In genomic region chr2:241868661-241869081, GRCh38 we compare ENCODE assay signal across 18 cellular contexts. TPM values are rescaled to one million over a fixed set of nuclear protein-coding genes. Genes with fewer than 3 reads are reported as not detected.
A peak's percentile ranks its signal among the peaks of the same experiment; 100 is the strongest.
DNase-seq lines count a peak whose midpoint lies in the region; ATAC-seq, FAIRE-seq and TF ChIP-seq lines count a peak whose summit lies in the region.
"Had no signal": no experiment of that assay in that cellular context is flagged by ENCODE, and none has a peak within 500 bp of the region (broad histone marks: within the 10 kb centered on the region; RNA-seq: fewer than 3 reads in every experiment).

No MANE protein-coding gene starts in this region.

- POLR2A ChIA-PET in IMR-90 (lab: Charles Lee; ENCODE audit: unreplicated experiment): no interaction called here

- DNase-seq in NCI-H82 (lab: John Stamatoyannopoulos, UW) (peak; percentile 27), NCI-H82 treated with DMSO at 0.1 percent for 48 hours (lab: John Stamatoyannopoulos, UW; ENCODE audit: unreplicated experiment) (no peak), IMR-90 (no peak), SK-N-DZ (ENCODE audit: low spot score) (peak; percentile 42), keratinocyte (ENCODE audit: low read depth, low spot score) (no peak), NCI-H1048 (lab: John Stamatoyannopoulos, UW) (no peak)
- DNase-seq: cerebellar nuclear complex, KBM-7, left cardiac atrium, T-helper 9 cell had no signal

- no peaks in the 10 kb centered on the region for H3K79me1 ChIP-seq in IMR-90 (ENCODE audit: low read depth in 1 of 2, low read length in 2 of 2)

- TF ChIP-seq CTCF in IMR-90 (conservative IDR thresholded peaks at IDR 0.05; ENCODE audit: low read depth, low read length) (no peak), keratinocyte (optimal IDR thresholded peaks at IDR 0.05 in 1 of 3, IDR thresholded peaks at IDR 0.05 in 1 of 3, conservative IDR thresholded peaks at IDR 0.05 in 1 of 3; ENCODE audit: extremely low read depth in 1 of 3, insufficient read depth in 2 of 3, low read length in 3 of 3) (no peak)

- no peak overlapping the region for H2BK20ac ChIP-seq in IMR-90 (ENCODE audit: low read depth, low read length)

- no peaks in the 10 kb centered on the region for H3K79me2 ChIP-seq in keratinocyte (ENCODE audit: control insufficient read depth, insufficient read depth, low read length)

- H4K20me1 ChIP-seq in IMR-90 (ENCODE audit: insufficient read depth, low read length): peaks cover 5% of the 10 kb centered on the region
- peaks cover 4% of the 10 kb centered on the region for H4K20me1 ChIP-seq in keratinocyte (ENCODE audit: control insufficient read depth, extremely low read depth, insufficient read depth, low read length)

- ATAC-seq in IMR-90 (ENCODE audit: low read depth): no peak
- no peak for ATAC-seq in GM19035 (IDR thresholded peaks at IDR 0.05; ENCODE audit: unreplicated experiment)
- no peak for ATAC-seq in HG02798 (IDR thresholded peaks at IDR 0.05; ENCODE audit: poor library complexity, unreplicated experiment)
- ATAC-seq: heart right ventricle had no signal

- intact Hi-C loops in IMR-90 (cut with micrococcal nuclease): no loop called here

- no peak overlapping the region for H3K14ac ChIP-seq in IMR-90 (replicated peaks; ENCODE audit: low read depth, low read length)

- peak overlapping the region; percentile 70 for H2AFZ ChIP-seq in IMR-90 (replicated peaks; ENCODE audit: low read length, poor library complexity)
- H2AFZ ChIP-seq in keratinocyte (ENCODE audit: control insufficient read depth, low read length): no peak overlapping the region

- H3K9ac ChIP-seq in IMR-90 (ENCODE audit: low read depth, low read length) (no peak overlapping the region), keratinocyte (ENCODE audit: control insufficient read depth, extremely low read depth, insufficient read depth, low read length) (no peak overlapping the region)

- no TSS peak for BruUV-seq in IMR-90 (replicated peaks; lab: Mats Ljungman, UMichigan)

- H2BK15ac ChIP-seq in IMR-90 (ENCODE audit: low read depth, low read length): no peak overlapping the region

- TF ChIP-seq POLR2A in IMR-90 (IDR thresholded peaks at IDR 0.05; ENCODE audit: low read depth, low read length): no peak

- H3K36me3 ChIP-seq in IMR-90 (ENCODE audit: control insufficient read depth, insufficient read depth, low read length) (no peaks in the 10 kb centered on the region), keratinocyte (ENCODE audit: control insufficient read depth in 2 of 2, extremely low read depth in 1 of 2, insufficient read depth in 2 of 2, low read length in 2 of 2) (no peaks in the 10 kb centered on the region)
- H3K36me3 ChIP-seq: heart right ventricle had no signal

- no peak overlapping the region for H2BK5ac ChIP-seq in IMR-90 (ENCODE audit: low read depth, low read length, poor library complexity, severe bottlenecking)

- H3K4me3 ChIP-seq in IMR-90 (ENCODE audit: insufficient read depth, low read depth, low read length) (no peak overlapping the region), keratinocyte (ENCODE audit: control insufficient read depth in 2 of 3, extremely low read depth in 1 of 3, insufficient read depth in 2 of 3, low read depth in 1 of 3, low read length in 3 of 3) (no peak overlapping the region)
- H3K4me3 ChIP-seq: heart right ventricle had no signal

- dilution Hi-C loops in IMR-90 (cut with HindIII; ENCODE audit: low sequenced_read_pairs, unreplicated experiment): no loop called here
- dilution Hi-C loops in keratinocyte (cut with MboI; ENCODE audit: extremely low pct_ligation_motif_present, low sequenced_read_pairs): no loop called here

- H3K4me2 ChIP-seq in IMR-90 (ENCODE audit: low read depth, low read length) (no peak overlapping the region), keratinocyte (ENCODE audit: control insufficient read depth, extremely low read depth, insufficient read depth, low read depth, low read length) (peak overlapping the region; percentile 10)

- H4K5ac ChIP-seq in IMR-90 (ENCODE audit: low read depth, low read length): no peak overlapping the region

- H4K91ac ChIP-seq in IMR-90 (ENCODE audit: insufficient read depth, low read depth, low read length): no peak overlapping the region

- FAIRE-seq in keratinocyte (lab: Jason Lieb, UNC): no peak
- FAIRE-seq: GM19239 had no signal

- TF ChIP-seq RAD21 in IMR-90 (IDR thresholded peaks at IDR 0.05; ENCODE audit: low read length): no peak

- no peak overlapping the region for H3K27ac ChIP-seq in IMR-90 (ENCODE audit: insufficient read depth, low read length)
- H3K27ac ChIP-seq in keratinocyte (ENCODE audit: control insufficient read depth, insufficient read depth, low read length): no peak overlapping the region

- no peak overlapping the region for H2BK120ac ChIP-seq in IMR-90 (ENCODE audit: low read depth, low read length)

- no peak overlapping the region for H3K4ac ChIP-seq in IMR-90 (ENCODE audit: low read depth, low read length)

- in situ Hi-C loops in IMR-90 (cut with MboI; ENCODE audit: low sequenced_read_pairs): no loop called here

- no peak overlapping the region for H2AK5ac ChIP-seq in IMR-90 (ENCODE audit: low read depth, low read length)

- no peak overlapping the region for H3K23ac ChIP-seq in IMR-90 (ENCODE audit: low read depth, low read length)

- CTCF ChIA-PET in IMR-90 (lab: Yijun Ruan, JAX): interaction anchor here (0.9 kb wide), 1 partner anchor 9 kb away, joined by 4 read pairs; no protein-coding TSS in a partner anchor

- H3K4me1 ChIP-seq in IMR-90 (ENCODE audit: control insufficient read depth, insufficient read depth, low read length): no peaks in the 10 kb centered on the region; the same call in 1 of the 2 replicates
- H3K4me1 ChIP-seq in keratinocyte (ENCODE audit: control insufficient read depth, extremely low read depth, insufficient read depth, low read length): no peaks in the 10 kb centered on the region

- 5% methylated on average over 6 of the region's 15 CpGs; no CpG with 5 or more reads in 1 of the 2 experiments for WGBS in IMR-90 (ENCODE audit: extremely low coverage in 2 of 2, insufficient read length in 1 of 2), 2 experiments

- no peak overlapping the region for H3K18ac ChIP-seq in IMR-90 (ENCODE audit: low read depth, low read length)

- no peak overlapping the region for H2AK9ac ChIP-seq in IMR-90 (replicated peaks; ENCODE audit: low read depth, low read length, poor library complexity)

- H3K9me1 ChIP-seq in IMR-90 (ENCODE audit: insufficient read depth, low read length) (peaks cover 19% of the 10 kb centered on the region), keratinocyte (ENCODE audit: control insufficient read depth, extremely low read depth, insufficient read depth, low read length) (no peaks in the 10 kb centered on the region)

- H3K27me3 ChIP-seq in IMR-90 (ENCODE audit: control insufficient read depth, insufficient read depth, low read length) (peaks cover 45% of the 10 kb centered on the region), keratinocyte (ENCODE audit: control insufficient read depth, extremely low read depth, insufficient read depth, low read length) (peaks cover 60% of the 10 kb centered on the region)

- H3K9me3 ChIP-seq in IMR-90 (ENCODE audit: control insufficient read depth, insufficient read depth, low read length) (no peaks in the 10 kb centered on the region), keratinocyte (ENCODE audit: control insufficient read depth, low read depth, low read length) (no peaks in the 10 kb centered on the region)
- H3K9me3 ChIP-seq: heart right ventricle had no signal

- no peak overlapping the region for H4K8ac ChIP-seq in IMR-90 (ENCODE audit: low read depth in 2 of 2, low read length in 2 of 2)

- no peak overlapping the region for H3K56ac ChIP-seq in IMR-90 (ENCODE audit: extremely low read depth, insufficient read depth, low read length)

RNA-seq across cellular contexts. Expression of gene RTP5, which starts 0.9 kb away (rescaled TPM):
- not detected in 2 replicates for total RNA-seq in IMR-90 (2012; rRNA removed)
- polyA plus RNA-seq in IMR-90 (2012; rRNA removed) (not detected in 2 replicates), keratinocyte (not detected in 3 replicates)
- polyA plus RNA-seq in IMR-90 (2012; cell fraction: cytosol; rRNA removed): not detected in 2 replicates
- not detected in 2 replicates for polyA plus RNA-seq in IMR-90 (2012; cell fraction: nucleus; rRNA removed; ENCODE audit: low replicate concordance)
- 8.1 and 9.9 TPM in 2 replicates for polyA plus RNA-seq in SK-N-DZ (2014; cell fraction: cytosol; rRNA removed)
- 55.7 and 73.8 TPM in 2 replicates for polyA plus RNA-seq in SK-N-DZ (2014; cell fraction: nucleus; rRNA removed)
- polyA plus RNA-seq in keratinocyte (2011; ENCODE audit: low read depth): not detected
- polyA plus RNA-seq in keratinocyte (2011; cell fraction: cytosol; rRNA removed): not detected in 2 replicates
- polyA plus RNA-seq in keratinocyte (2011; cell fraction: nucleus; rRNA removed): not detected in 2 replicates
- polyA plus RNA-seq in keratinocyte (2012; ENCODE audit: low replicate concordance): not detected in 2 replicates
- polyA minus RNA-seq in keratinocyte: not detected in 3 replicates
- polyA minus RNA-seq in keratinocyte (2011; cell fraction: cytosol; rRNA and poly(A)+ RNA removed): not detected
- not detected in 2 replicates for polyA minus RNA-seq in keratinocyte (2011; cell fraction: nucleus; rRNA and poly(A)+ RNA removed)
- total RNA-seq: Daoy, epithelial cell of proximal tubule, heart right ventricle, RPMI7951 had no signal
- polyA plus RNA-seq: AG04450 had no signal

RNA-seq across cellular contexts. Expression of gene PDCD1, which starts 10.0 kb away (rescaled TPM):
- not detected in 2 replicates for total RNA-seq in IMR-90 (2012; rRNA removed)
- polyA plus RNA-seq in IMR-90 (2012; rRNA removed): not detected in 2 replicates
- polyA plus RNA-seq in IMR-90 (2012; cell fraction: cytosol; rRNA removed): not detected in 2 replicates
- not detected in 2 replicates for polyA plus RNA-seq in IMR-90 (2012; cell fraction: nucleus; rRNA removed; ENCODE audit: low replicate concordance)
- 1.4 and 1.5 TPM in 2 replicates for polyA plus RNA-seq in SK-N-DZ (2014; cell fraction: cytosol; rRNA removed)
- polyA plus RNA-seq in SK-N-DZ (2014; cell fraction: nucleus; rRNA removed): 0.53 and 2.6 TPM in 2 replicates
- not detected in 3 replicates for polyA plus RNA-seq in keratinocyte
- not detected for polyA plus RNA-seq in keratinocyte (2011; ENCODE audit: low read depth)
- polyA plus RNA-seq in keratinocyte (2011; cell fraction: cytosol; rRNA removed): not detected in 2 replicates
- polyA plus RNA-seq in keratinocyte (2011; cell fraction: nucleus; rRNA removed): not detected in 2 replicates
- polyA plus RNA-seq in keratinocyte (2012; ENCODE audit: low replicate concordance): not detected in 2 replicates
- polyA minus RNA-seq in keratinocyte: not detected in 3 replicates
- polyA minus RNA-seq in keratinocyte (2011; cell fraction: cytosol; rRNA and poly(A)+ RNA removed): not detected
- not detected in 2 replicates for polyA minus RNA-seq in keratinocyte (2011; cell fraction: nucleus; rRNA and poly(A)+ RNA removed)
- total RNA-seq: Daoy, RPMI7951 had no signal
- polyA plus RNA-seq: AG04450 had no signal

RNA-seq across cellular contexts. Expression of gene NEU4, which starts 59.7 kb away (rescaled TPM):
- total RNA-seq in IMR-90 (2012; rRNA removed): not detected in 2 replicates
- polyA plus RNA-seq in IMR-90 (2012; rRNA removed) (not detected in 2 replicates), keratinocyte (not detected in 3 replicates)
- polyA plus RNA-seq in IMR-90 (2012; cell fraction: cytosol; rRNA removed): not detected in 2 replicates
- 0.07 TPM in 2 replicates for polyA plus RNA-seq in IMR-90 (2012; cell fraction: nucleus; rRNA removed; ENCODE audit: low replicate concordance)
- 63.5 and 81.6 TPM in 2 replicates for polyA plus RNA-seq in SK-N-DZ (2014; cell fraction: cytosol; rRNA removed)
- 78.8 and 121 TPM in 2 replicates for polyA plus RNA-seq in SK-N-DZ (2014; cell fraction: nucleus; rRNA removed)
- polyA plus RNA-seq in keratinocyte (2011; ENCODE audit: low read depth): not detected
- not detected in 2 replicates for polyA plus RNA-seq in keratinocyte (2011; cell fraction: cytosol; rRNA removed)
- not detected in 2 replicates for polyA plus RNA-seq in keratinocyte (2011; cell fraction: nucleus; rRNA removed)
- not detected in 2 replicates for polyA plus RNA-seq in keratinocyte (2012; ENCODE audit: low replicate concordance)
- not detected in 3 replicates for polyA minus RNA-seq in keratinocyte
- polyA minus RNA-seq in keratinocyte (2011; cell fraction: cytosol; rRNA and poly(A)+ RNA removed): not detected
- not detected in 2 replicates for polyA minus RNA-seq in keratinocyte (2011; cell fraction: nucleus; rRNA and poly(A)+ RNA removed)
- total RNA-seq: Daoy, epithelial cell of proximal tubule, RPMI7951 had no signal
- polyA plus RNA-seq: AG04450 had no signal

Comparison
In these comparisons a context has a peak if more than half of its experiments do, and no peak if none do; other contexts are left out.
1. DNase-seq: peak in NCI-H82 (single experiment) and SK-N-DZ (single experiment); none in NCI-H82 treated with DMSO at 0.1 percent for 48 hours (single experiment), IMR-90 (single experiment), keratinocyte (single experiment) and NCI-H1048 (single experiment).